ENCODE assay signal across 8 cellular contexts in the genomic region with DNA sequence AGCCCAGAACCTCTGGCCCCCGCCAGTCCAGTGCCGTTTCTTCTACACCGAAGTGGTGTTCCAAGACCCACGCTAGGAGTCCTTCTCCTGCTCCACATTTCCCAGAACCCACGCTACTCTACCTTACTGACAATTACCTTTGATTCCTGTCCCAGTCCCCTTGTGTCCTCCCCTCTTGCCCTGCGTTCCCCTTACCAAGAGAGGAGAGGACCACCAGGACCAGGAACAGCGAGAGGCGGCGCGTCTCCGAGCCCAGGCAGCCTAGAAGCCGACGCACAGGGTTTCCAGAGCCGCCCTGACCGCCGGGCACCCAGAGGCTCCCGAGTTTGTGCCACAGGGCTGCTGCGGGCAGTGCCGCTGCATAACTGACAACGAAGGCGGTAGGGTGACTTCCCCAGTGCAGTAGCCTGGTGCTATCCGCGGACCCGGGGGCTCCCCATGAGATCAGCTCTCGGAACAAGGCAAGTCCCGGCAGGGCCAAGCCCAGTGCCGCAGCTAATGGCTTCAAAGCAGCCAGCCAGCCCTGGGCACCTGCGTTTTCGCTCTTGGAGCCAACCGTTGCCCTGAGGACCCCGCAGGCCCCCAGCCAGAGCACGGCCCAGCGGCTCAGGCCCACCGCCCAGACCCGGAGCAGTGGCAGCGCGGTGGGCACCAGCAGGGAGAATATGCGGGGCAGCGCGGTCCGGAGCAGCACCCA. TPM values are rescaled to one million over a fixed set of nuclear protein-coding genes. Genes with fewer than 3 reads are reported as not detected.
DNase-seq lines count a peak whose midpoint lies in the region; ATAC-seq and TF ChIP-seq lines count a peak whose summit lies in the region.

No MANE protein-coding gene starts in this region.

- no peak overlapping the region for H2BK5ac ChIP-seq in mesendoderm (ENCODE audit: low read length)

- H2BK120ac ChIP-seq in mesendoderm (ENCODE audit: low read depth, low read length), result no peak overlapping the region

- no peaks in the 10 kb centered on the region for H3K9me3 Mint-ChIP-seq in endothelial cell (ENCODE audit: unreplicated experiment)

- H3K4me3 Mint-ChIP-seq in endothelial cell (ENCODE audit: unreplicated experiment), result peak overlapping the region; percentile 80

- in situ Hi-C loops in G401 (cut with HindIII; ENCODE audit: low sequenced_read_pairs), result no loop called here

- peaks cover 22% of the 10 kb centered on the region for H3K27me3 Mint-ChIP-seq in endothelial cell (ENCODE audit: unreplicated experiment)

- H3K4me3 ChIP-seq in MM.1S (ENCODE audit: low read length) (peak overlapping the region; percentile 90), mesendoderm (ENCODE audit: low read length) (peak overlapping the region; percentile 8), stomach (peak overlapping the region; percentile 58 to 94 (median 82))

- no peak overlapping the region for H4K5ac ChIP-seq in mesendoderm (ENCODE audit: low read length)

- H3K9me3 ChIP-seq in MM.1S (replicated peaks; ENCODE audit: insufficient read depth, low read length) (no peaks in the 10 kb centered on the region), stomach (no peaks in the 10 kb centered on the region)

- peak overlapping the region; percentile 89 for H2AFZ ChIP-seq in MM.1S (ENCODE audit: low read length)

- H3K27ac Mint-ChIP-seq in endothelial cell (ENCODE audit: unreplicated experiment), result no peak overlapping the region

- WGBS in mesendoderm (ENCODE audit: extremely low coverage, insufficient coverage, low lambda C conversion rate), result no CpG with 5 or more reads among the region's 41 CpGs
- 0 to 1% (median 0%) methylated on average over 14 to 41 of the region's 41 CpGs for WGBS in stomach, 5 donors

- H3K27me3 ChIP-seq in MM.1S (replicated peaks; ENCODE audit: insufficient read depth, low read length) (no peaks in the 10 kb centered on the region), mesendoderm (ENCODE audit: insufficient read depth, low read length, poor library complexity) (peaks cover 28% of the 10 kb centered on the region), stomach (no peaks in the 10 kb centered on the region)

- H3K56ac ChIP-seq in mesendoderm (ENCODE audit: low read length), result peak overlapping the region; percentile 65

- H3F3A ChIP-seq in MM.1S (ENCODE audit: insufficient read depth, low read length), result peaks cover 8% of the 10 kb centered on the region; the same call in 1 of the 2 replicates

- H3K9ac ChIP-seq in MM.1S (ENCODE audit: low read length) (peak overlapping the region; percentile 86), mesendoderm (ENCODE audit: low read length) (peak overlapping the region; percentile 56)

- TF ChIP-seq CTCF in MM.1S (IDR thresholded peaks at IDR 0.05; ENCODE audit: low read length) (no peak), endothelial cell (IDR thresholded peaks at IDR 0.05; ENCODE audit: unreplicated experiment) (no peak), stomach (IDR thresholded peaks at IDR 0.05) (no peak)

- H3K27ac ChIP-seq in MM.1S (ENCODE audit: low read length) (peak overlapping the region; percentile 95), mesendoderm (ENCODE audit: low read depth, low read length) (no peak overlapping the region), stomach (peak overlapping the region; percentile 90 to 99 (median 99))

- intact Hi-C loops in stomach (cut with DNase I; ENCODE audit: low total_unique reads), result no loop called here

- peaks cover 10% of the 10 kb centered on the region; the same call in 1 of the 2 replicates for H3K36me3 ChIP-seq in MM.1S (replicated peaks; ENCODE audit: insufficient read depth, low read length)
- no peaks in the 10 kb centered on the region for H3K36me3 ChIP-seq in mesendoderm (ENCODE audit: control insufficient read depth, insufficient read depth, low read length)
- H3K36me3 ChIP-seq in stomach, result peaks cover 26 to 62% (median 48%) of the 10 kb centered on the region in 4 donors

- H4K20me1 ChIP-seq in MM.1S (ENCODE audit: insufficient read depth, low read length), result no peaks in the 10 kb centered on the region

- peaks cover 17% of the 10 kb centered on the region; the same call in 1 of the 2 replicates for H3K4me1 ChIP-seq in MM.1S (ENCODE audit: low read length)
- no peaks in the 10 kb centered on the region for H3K4me1 ChIP-seq in mesendoderm (ENCODE audit: control insufficient read depth, low read depth, low read length)
- H3K4me1 ChIP-seq in stomach, result peaks cover 19 to 64% (median 47%) of the 10 kb centered on the region in 4 donors

- no peak for TF ChIP-seq EP300 in stomach (IDR thresholded peaks at IDR 0.05)

- no peaks in the 10 kb centered on the region for H3K9me2 ChIP-seq in MM.1S (replicated peaks; ENCODE audit: insufficient read depth, low read length)

- H3K23ac ChIP-seq in mesendoderm (ENCODE audit: low read length), result no peak overlapping the region

- H3K18ac ChIP-seq in mesendoderm (ENCODE audit: low read length), result no peak overlapping the region

- TF ChIP-seq POLR2A in stomach (IDR thresholded peaks at IDR 0.05), result no peak

- peak overlapping the region; percentile 85 for H3K4me2 ChIP-seq in MM.1S (ENCODE audit: low read depth, low read length)
- H3K4me2 ChIP-seq in mesendoderm (ENCODE audit: low read length), result peak overlapping the region; percentile 39

- H2AK5ac ChIP-seq in mesendoderm (ENCODE audit: low read length), result no peak overlapping the region

- H3K36me3 Mint-ChIP-seq in endothelial cell (ENCODE audit: low read depth, unreplicated experiment), result peaks cover 4% of the 10 kb centered on the region

- no peak overlapping the region for H4K8ac ChIP-seq in mesendoderm (ENCODE audit: low read depth, low read length)

- H3K4ac ChIP-seq in mesendoderm (ENCODE audit: low read depth, low read length), result no peak overlapping the region

- ATAC-seq in GM21825 (IDR thresholded peaks at IDR 0.05; ENCODE audit: unreplicated experiment), result peak; percentile 17

- H2BK15ac ChIP-seq in mesendoderm (replicated peaks; ENCODE audit: low read depth), result no peak overlapping the region

- no peaks in the 10 kb centered on the region for H3K79me1 ChIP-seq in mesendoderm (ENCODE audit: low read length)

- H3K79me2 ChIP-seq in MM.1S (ENCODE audit: low read length), result peaks cover 49% of the 10 kb centered on the region
- H3K79me2 ChIP-seq in mesendoderm (ENCODE audit: control insufficient read depth, insufficient read depth, low read length), result no peaks in the 10 kb centered on the region

- peak; percentile 47 for DNase-seq in G401 (ENCODE audit: low spot score)
- DNase-seq in MM.1S, result peak; percentile 53
- peak; percentile 77 for DNase-seq in activated CD8-positive, alpha-beta memory T cell treated with anti-CD3 and anti-CD28 coated beads, Interleukin-2, amount 50 U/mL, for 48 hours
- DNase-seq in endothelial cell (ENCODE audit: low spot score), result peak; percentile 40
- peak; percentile 16 for DNase-seq in mesendoderm
- peak; percentile 47 for DNase-seq in stomach
- DNase-seq in NCI-H1092 treated with DMSO at 0.1 percent for 48 hours (lab: John Stamatoyannopoulos, UW), result no peak

- H3K4me1 Mint-ChIP-seq in endothelial cell (ENCODE audit: unreplicated experiment), result peaks cover 8% of the 10 kb centered on the region

RNA-seq across cellular contexts. Expression of a gene that starts 0.5 kb away (rescaled TPM):
- total RNA-seq in G401 (2014; rRNA removed; shearing (Covaris generic)), result 33.4 and 41.3 TPM in 2 replicates
- total RNA-seq in endothelial cell (ENCODE audit: unreplicated experiment), result 1.6 TPM
- polyA plus RNA-seq in mesendoderm (2013, experiment 1 of 2), result 2.0 TPM
- 2.3 TPM for polyA plus RNA-seq in mesendoderm (2013, experiment 2 of 2)
- 10 to 100 TPM; 16.0 to 54.7 (median 29.6) TPM for total RNA-seq in stomach
- polyA plus RNA-seq in stomach, result 100 to 1,000 TPM in 1 of 3 donors, 10 to 100 TPM in 2; 10.8 to 117 (median 15.5) TPM

RNA-seq across cellular contexts. Expression of a gene that starts 1.0 kb away (rescaled TPM):
- total RNA-seq in G401 (2014; rRNA removed; shearing (Covaris generic)), result 20.2 and 26.0 TPM in 2 replicates
- total RNA-seq in endothelial cell (ENCODE audit: unreplicated experiment) (not detected), stomach (10 to 100 TPM in 1 of 5 donors, 1 to 10 TPM in 4; 5.4 to 18.7 (median 6.8) TPM)
- 0.20 TPM for polyA plus RNA-seq in mesendoderm (2013, experiment 1 of 2)
- 0.13 TPM for polyA plus RNA-seq in mesendoderm (2013, experiment 2 of 2)
- 100 to 1,000 TPM in 1 of 3 donors, 10 to 100 TPM in 2; 33.2 to 107 (median 91.6) TPM for polyA plus RNA-seq in stomach

RNA-seq across cellular contexts. Expression of a gene that starts 9.1 kb away (rescaled TPM):
- not detected in 2 replicates for total RNA-seq in G401 (2014; rRNA removed; shearing (Covaris generic))
- total RNA-seq in endothelial cell (ENCODE audit: unreplicated experiment) (5.2 TPM), stomach (10 to 100 TPM in 3 of 5 donors, 1 to 10 TPM in 2; 2.7 to 32.1 (median 16.7) TPM)
- polyA plus RNA-seq in mesendoderm (2013, experiment 1 of 2), result 4.7 TPM
- polyA plus RNA-seq in mesendoderm (2013, experiment 2 of 2), result 3.9 TPM
- polyA plus RNA-seq in stomach, result 100 to 1,000 TPM in 2 of 3 donors, 10 to 100 TPM in 1; 88.6 to 177 (median 124) TPM

RNA-seq across cellular contexts. Expression of a gene that starts 14.5 kb away (rescaled TPM):
- total RNA-seq in G401 (2014; rRNA removed; shearing (Covaris generic)), result 8.9 and 14.5 TPM in 2 replicates
- total RNA-seq in endothelial cell (ENCODE audit: unreplicated experiment) (9.2 TPM), stomach (100 to 1,000 TPM in 1 of 5 donors, 10 to 100 TPM in 3, 1 to 10 TPM in 1; 3.8 to 449 (median 12.2) TPM)
- polyA plus RNA-seq in mesendoderm (2013, experiment 1 of 2), result 5.4 TPM
- polyA plus RNA-seq in mesendoderm (2013, experiment 2 of 2), result 6.5 TPM
- polyA plus RNA-seq in stomach, result 10 to 100 TPM in 1 of 3 donors, 1 to 10 TPM in 2; 1.2 to 24.6 (median 4.4) TPM

RNA-seq across cellular contexts. Expression of a gene that starts 36.2 kb away (rescaled TPM):
- not detected in 2 replicates for total RNA-seq in G401 (2014; rRNA removed; shearing (Covaris generic))
- total RNA-seq in endothelial cell (ENCODE audit: unreplicated experiment), result not detected
- 0.07 TPM for polyA plus RNA-seq in mesendoderm (2013, experiment 1 of 2)
- 0.04 TPM for polyA plus RNA-seq in mesendoderm (2013, experiment 2 of 2)
- 10 to 100 TPM in 1 of 5 donors, 1 to 10 TPM in 2, not detected in 2; 1.3 to 62.9 (median 2.9) TPM for total RNA-seq in stomach
- 1 to 10 TPM in 2 of 3 donors, under 1 TPM in 1; 0.81 to 5.0 (median 1.2) TPM for polyA plus RNA-seq in stomach

Comparison
In these comparisons a context has a peak if more than half of its experiments do, and no peak if none do; other contexts are left out.
1. H3K4me3 ChIP-seq: peak in every context shown above with its lines; median percentile 90 in MM.1S; 82 in stomach; 8 in mesendoderm.